Comparison of ENCODE assay signal across 33 cellular contexts in the genomic region with DNA sequence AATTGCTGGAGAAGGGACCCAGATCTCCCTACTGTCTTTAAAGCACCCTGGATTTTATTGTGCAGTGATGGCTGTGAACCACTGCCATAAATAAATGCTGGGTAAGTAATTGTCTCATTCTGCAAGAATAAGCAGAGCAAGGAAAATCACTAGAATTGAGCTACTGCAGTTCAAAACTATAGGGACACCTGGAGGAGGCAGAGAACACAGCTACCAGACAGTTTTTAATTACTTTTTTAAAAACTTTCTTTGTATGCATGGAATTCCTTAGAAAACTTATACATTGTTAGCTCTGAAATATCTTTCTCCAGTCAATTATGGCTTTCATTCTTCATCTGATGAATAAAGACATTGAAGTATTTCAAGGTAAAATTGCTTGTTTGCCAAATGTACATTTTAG.
DNase-seq lines count a peak whose midpoint lies in the region; ATAC-seq, FAIRE-seq and TF ChIP-seq lines count a peak whose summit lies in the region.
"Had no signal": no experiment of that assay in that cellular context is flagged by ENCODE, and none has a peak within 500 bp of the region (broad histone marks: within the 10 kb centered on the region; RNA-seq: fewer than 3 reads in every experiment).

No MANE protein-coding gene starts in this region.

- H3K79me2 ChIP-seq in SK-N-SH (ENCODE audit: insufficient read depth) (no peaks in the 10 kb centered on the region), smooth muscle cell (ENCODE audit: low read depth) (no peaks in the 10 kb centered on the region)
- H3K79me2 ChIP-seq: parathyroid adenoma had no signal

- TF ChIP-seq RAD21 in SK-N-SH (IDR thresholded peaks at IDR 0.05; ENCODE audit: low read length): peak; percentile 43

- H2AFZ ChIP-seq in SK-N-SH (ENCODE audit: low read depth) (no peak overlapping the region), smooth muscle cell (ENCODE audit: low read depth) (no peak overlapping the region)
- H2AFZ ChIP-seq: parathyroid adenoma had no signal

- H3K27me3 ChIP-seq in SK-N-SH (ENCODE audit: insufficient read depth) (no peaks in the 10 kb centered on the region), smooth muscle cell (ENCODE audit: low read depth) (no peaks in the 10 kb centered on the region)
- H3K27me3 ChIP-seq: BE2C, left lung, spleen, transverse colon had no signal

- H4K20me1 ChIP-seq in SK-N-SH (ENCODE audit: insufficient read depth) (no peaks in the 10 kb centered on the region), smooth muscle cell (ENCODE audit: low read depth) (no peaks in the 10 kb centered on the region)

- CTCF ChIA-PET in SK-N-SH (lab: Yijun Ruan, JAX): interaction anchor here (0.8 to 2.6 kb wide), 5 partner anchors 107 to 598 kb away, joined by 3 to 13 read pairs (median 3); no protein-coding TSS in a partner anchor

- ATAC-seq in SK-N-SH treated with all-trans-retinoic acid at 6 μM for 48 hours: no peak
- no peak for ATAC-seq in esophagus mucosa
- ATAC-seq in HG03135 (IDR thresholded peaks at IDR 0.05; ENCODE audit: unreplicated experiment): no peak
- ATAC-seq: A549, left lung, right cardiac atrium, T-cell had no signal

- in situ Hi-C loops in astrocyte of the cerebellum (cut with HindIII; ENCODE audit: low sequenced_read_pairs): no loop called here

- H3K4me1 ChIP-seq in SK-N-SH (ENCODE audit: control insufficient read depth in 1 of 2, insufficient read depth in 2 of 2, low read depth in 1 of 2, low read length in 1 of 2): peaks cover 0 to 10% of the 10 kb centered on the region in 2 experiments; a peak in 2 of 4 replicates
- H3K4me1 ChIP-seq in smooth muscle cell (ENCODE audit: low read depth): no peaks in the 10 kb centered on the region
- H3K4me1 ChIP-seq: A549, BE2C, left lung, parathyroid adenoma, spleen, transverse colon had no signal

- FAIRE-seq in GM19239 (lab: Jason Lieb, UNC): no peak
- FAIRE-seq: A549, endometrium, G401.6, RCC 7860 had no signal

- H3K4me3 ChIP-seq in SK-N-SH (ENCODE audit: low read depth in 2 of 2, low read length in 1 of 2) (no peak overlapping the region), astrocyte of the cerebellum (ENCODE audit: low read depth, low read length) (no peak overlapping the region), smooth muscle cell (no peak overlapping the region)
- H3K4me3 ChIP-seq: A549, left lung, spleen, transverse colon had no signal

- no peak for TF ChIP-seq EP300 in SK-N-SH (IDR thresholded peaks at IDR 0.05; ENCODE audit: borderline replicate concordance in 1 of 2, low read depth in 1 of 2, low read length in 1 of 2)

- H3K27ac ChIP-seq in SK-N-SH (ENCODE audit: low read depth in 2 of 2, low read length in 1 of 2) (peak overlapping the region in 1 of 2 experiments; percentile 86; a peak in 1 of 4 replicates), smooth muscle cell (ENCODE audit: low read depth) (no peak overlapping the region)
- H3K27ac ChIP-seq: A549, HL-60, left lung, parathyroid adenoma, spleen, transverse colon had no signal

- no peak overlapping the region for H3K4me2 ChIP-seq in SK-N-SH
- no peak overlapping the region for H3K4me2 ChIP-seq in smooth muscle cell
- H3K4me2 ChIP-seq: A549 had no signal

- H3F3A ChIP-seq in SK-N-SH (replicated peaks; ENCODE audit: insufficient read depth): no peaks in the 10 kb centered on the region
- no peaks in the 10 kb centered on the region for H3F3A ChIP-seq in smooth muscle cell (ENCODE audit: low read depth)

- no peaks in the 10 kb centered on the region for H3K9me2 ChIP-seq in SK-N-SH

- POLR2A ChIA-PET in SK-N-SH (lab: Yijun Ruan, JAX): no interaction called here

- H3K9ac ChIP-seq in SK-N-SH: no peak overlapping the region
- no peak overlapping the region for H3K9ac ChIP-seq in smooth muscle cell (ENCODE audit: low read depth)
- H3K9ac ChIP-seq: parathyroid adenoma had no signal

- no peak for TF ChIP-seq CTCF in SK-N-SH (IDR thresholded peaks at IDR 0.05)
- TF ChIP-seq CTCF in astrocyte of the cerebellum (IDR thresholded peaks at IDR 0.05; ENCODE audit: low read depth, low read length, missing control alignments): peak; percentile 20
- peak; percentile 19 for TF ChIP-seq CTCF in smooth muscle cell (IDR thresholded peaks at IDR 0.05; ENCODE audit: borderline replicate concordance, insufficient read depth, poor library complexity, severe bottlenecking)

- H3K36me3 ChIP-seq in SK-N-SH (replicated peaks in 1 of 2; ENCODE audit: control insufficient read depth in 1 of 2, insufficient read depth in 2 of 2, low read length in 1 of 2) (no peaks in the 10 kb centered on the region), smooth muscle cell (ENCODE audit: low read depth) (no peaks in the 10 kb centered on the region)
- H3K36me3 ChIP-seq: BE2C, left lung, spleen, transverse colon had no signal

- H3K9me3 ChIP-seq in SK-N-SH: no peaks in the 10 kb centered on the region
- no peaks in the 10 kb centered on the region for H3K9me3 ChIP-seq in smooth muscle cell (replicated peaks; ENCODE audit: low read depth)
- H3K9me3 ChIP-seq: BE2C, left lung, transverse colon had no signal

- DNase-seq in SK-N-SH: no peak
- DNase-seq in astrocyte of the cerebellum (ENCODE audit: low read depth): no peak
- peak; percentile 7 for DNase-seq in left kidney (ENCODE audit: low read depth, low spot score)
- no peak for DNase-seq in smooth muscle cell (lab: John Stamatoyannopoulos, UW; ENCODE audit: unreplicated experiment)
- no peak for DNase-seq in GM19239 (ENCODE audit: insufficient read length, low spot score)
- DNase-seq: activated CD4-positive, alpha-beta T cell treated with anti-CD3 and anti-CD28 coated beads, Interleukin-2, amount 50 U/mL, for 48 hours; activated CD8-positive, alpha-beta memory T cell treated with anti-CD3 and anti-CD28 coated beads, Interleukin-2, amount 50 U/mL, for 48 hours; activated naive CD4-positive, alpha-beta T cell treated with anti-CD3 and anti-CD28 coated beads, Interleukin-2, amount 10 ng/mL, durations not matched to agents 7 days and 5 days; BE2C; central memory CD4-positive, alpha-beta T cell; dermis blood vessel endothelial cell; DMS53; H7; hypothalamus; immature natural killer cell; Karpas-422; left lung; naive B cell; NCI-H1694; right cardiac atrium; SIG-M5; spleen; T-cell; transverse colon had no signal

TF ChIP-seq in SK-N-SH, 30 proteins besides CTCF, POLR2A, EP300 and RAD21 (continues in another document):
- TF ChIP-seq MXI1 (IDR thresholded peaks at IDR 0.05; ENCODE audit: low read depth, low read length) (no peak), MAX (IDR thresholded peaks at IDR 0.05; ENCODE audit: low read depth) (no peak), PBX3 (IDR thresholded peaks at IDR 0.05) (no peak), MEF2A (IDR thresholded peaks at IDR 0.05; ENCODE audit: borderline replicate concordance, low read depth) (no peak), SMC3 (IDR thresholded peaks at IDR 0.05; ENCODE audit: low read depth, low read length) (no peak), TCF12 (IDR thresholded peaks at IDR 0.05) (no peak), POLR2AphosphoS5 (IDR thresholded peaks at IDR 0.05; ENCODE audit: low read depth, low read length) (no peak), GABPA (IDR thresholded peaks at IDR 0.05; ENCODE audit: low read depth) (no peak), CHD2 (IDR thresholded peaks at IDR 0.05; ENCODE audit: low read length, partially characterized antibody) (no peak)

TF ChIP-seq in SK-N-SH treated with all-trans-retinoic acid at 6 μM for 48 hours, 23 proteins besides CTCF, POLR2A, EP300 and RAD21 (continues in another document):
- TF ChIP-seq, protein P1, sequence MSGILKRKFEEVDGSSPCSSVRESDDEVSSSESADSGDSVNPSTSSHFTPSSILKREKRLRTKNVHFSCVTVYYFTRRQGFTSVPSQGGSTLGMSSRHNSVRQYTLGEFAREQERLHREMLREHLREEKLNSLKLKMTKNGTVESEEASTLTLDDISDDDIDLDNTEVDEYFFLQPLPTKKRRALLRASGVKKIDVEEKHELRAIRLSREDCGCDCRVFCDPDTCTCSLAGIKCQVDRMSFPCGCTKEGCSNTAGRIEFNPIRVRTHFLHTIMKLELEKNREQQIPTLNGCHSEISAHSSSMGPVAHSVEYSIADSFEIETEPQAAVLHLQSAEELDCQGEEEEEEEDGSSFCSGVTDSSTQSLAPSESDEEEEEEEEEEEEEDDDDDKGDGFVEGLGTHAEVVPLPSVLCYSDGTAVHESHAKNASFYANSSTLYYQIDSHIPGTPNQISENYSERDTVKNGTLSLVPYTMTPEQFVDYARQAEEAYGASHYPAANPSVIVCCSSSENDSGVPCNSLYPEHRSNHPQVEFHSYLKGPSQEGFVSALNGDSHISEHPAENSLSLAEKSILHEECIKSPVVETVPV (CRISPR knock-in tag; IDR thresholded peaks at IDR 0.05): no peak
- TF ChIP-seq SNAI2 (CRISPR knock-in tag; IDR thresholded peaks at IDR 0.05) (no peak), TCF4 (CRISPR knock-in tag; IDR thresholded peaks at IDR 0.05; ENCODE audit: borderline replicate concordance) (no peak), ZNF565 (CRISPR knock-in tag; conservative IDR thresholded peaks at IDR 0.05; ENCODE audit: low read depth) (no peak), ARNTL (CRISPR knock-in tag; IDR thresholded peaks at IDR 0.05; ENCODE audit: borderline replicate concordance, low read depth) (no peak), ZNF8 (CRISPR knock-in tag; IDR thresholded peaks at IDR 0.05) (no peak), CSDC2 (CRISPR knock-in tag; IDR thresholded peaks at IDR 0.05) (no peak), RARB (CRISPR knock-in tag; IDR thresholded peaks at IDR 0.05) (no peak)
- TF ChIP-seq, protein P2, sequence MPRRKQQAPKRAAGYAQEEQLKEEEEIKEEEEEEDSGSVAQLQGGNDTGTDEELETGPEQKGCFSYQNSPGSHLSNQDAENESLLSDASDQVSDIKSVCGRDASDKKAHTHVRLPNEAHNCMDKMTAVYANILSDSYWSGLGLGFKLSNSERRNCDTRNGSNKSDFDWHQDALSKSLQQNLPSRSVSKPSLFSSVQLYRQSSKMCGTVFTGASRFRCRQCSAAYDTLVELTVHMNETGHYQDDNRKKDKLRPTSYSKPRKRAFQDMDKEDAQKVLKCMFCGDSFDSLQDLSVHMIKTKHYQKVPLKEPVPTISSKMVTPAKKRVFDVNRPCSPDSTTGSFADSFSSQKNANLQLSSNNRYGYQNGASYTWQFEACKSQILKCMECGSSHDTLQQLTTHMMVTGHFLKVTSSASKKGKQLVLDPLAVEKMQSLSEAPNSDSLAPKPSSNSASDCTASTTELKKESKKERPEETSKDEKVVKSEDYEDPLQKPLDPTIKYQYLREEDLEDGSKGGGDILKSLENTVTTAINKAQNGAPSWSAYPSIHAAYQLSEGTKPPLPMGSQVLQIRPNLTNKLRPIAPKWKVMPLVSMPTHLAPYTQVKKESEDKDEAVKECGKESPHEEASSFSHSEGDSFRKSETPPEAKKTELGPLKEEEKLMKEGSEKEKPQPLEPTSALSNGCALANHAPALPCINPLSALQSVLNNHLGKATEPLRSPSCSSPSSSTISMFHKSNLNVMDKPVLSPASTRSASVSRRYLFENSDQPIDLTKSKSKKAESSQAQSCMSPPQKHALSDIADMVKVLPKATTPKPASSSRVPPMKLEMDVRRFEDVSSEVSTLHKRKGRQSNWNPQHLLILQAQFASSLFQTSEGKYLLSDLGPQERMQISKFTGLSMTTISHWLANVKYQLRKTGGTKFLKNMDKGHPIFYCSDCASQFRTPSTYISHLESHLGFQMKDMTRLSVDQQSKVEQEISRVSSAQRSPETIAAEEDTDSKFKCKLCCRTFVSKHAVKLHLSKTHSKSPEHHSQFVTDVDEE (CRISPR knock-in tag; IDR thresholded peaks at IDR 0.05): no peak
